1 cellular context compared by ENCODE assay signal in genomic region chr1:4267381-4268261, GRCh38.
TF ChIP-seq lines count a peak whose summit lies in the region.

No MANE protein-coding gene starts in this region.

TF ChIP-seq in HepG2, 621 proteins besides CTCF, POLR2A, EP300 and RAD21 (continued from another document and continues in another):
- peak; percentile 59 for TF ChIP-seq DR1 (CRISPR knock-in tag; IDR thresholded peaks at IDR 0.05)
- peak; percentile 58; the same call in 1 of the 2 replicates for TF ChIP-seq DMAP1 (CRISPR knock-in tag; IDR thresholded peaks at IDR 0.05)
- no peak for TF ChIP-seq E2F5 (CRISPR knock-in tag; conservative IDR thresholded peaks at IDR 0.05)
- TF ChIP-seq ZNF569 (CRISPR knock-in tag; IDR thresholded peaks at IDR 0.05; ENCODE audit: borderline replicate concordance), result no peak
- peak; percentile 99 for TF ChIP-seq HNF1B (CRISPR knock-in tag; IDR thresholded peaks at IDR 0.05)
- no peak for TF ChIP-seq AKNA (CRISPR knock-in tag; IDR thresholded peaks at IDR 0.05; ENCODE audit: borderline replicate concordance)
- TF ChIP-seq ZKSCAN5 (CRISPR knock-in tag; IDR thresholded peaks at IDR 0.05), result no peak
- TF ChIP-seq ZBTB7A (CRISPR knock-in tag; IDR thresholded peaks at IDR 0.05), result peak; percentile 90
- TF ChIP-seq DMTF1 (CRISPR knock-in tag; IDR thresholded peaks at IDR 0.05), result no peak
- TF ChIP-seq MBD4 (IDR thresholded peaks at IDR 0.05; ENCODE audit: borderline replicate concordance, low read length), result no peak
- no peak for TF ChIP-seq NCOA1 (CRISPR knock-in tag; IDR thresholded peaks at IDR 0.05)
- TF ChIP-seq ZNF234 (CRISPR knock-in tag; conservative IDR thresholded peaks at IDR 0.05), result no peak
- no peak for TF ChIP-seq ONECUT2 (CRISPR knock-in tag; IDR thresholded peaks at IDR 0.05)
- TF ChIP-seq ZFP37 (CRISPR knock-in tag; IDR thresholded peaks at IDR 0.05; ENCODE audit: borderline replicate concordance), result no peak
- TF ChIP-seq ZNF777 (CRISPR knock-in tag; IDR thresholded peaks at IDR 0.05), result no peak
- no peak; the same call in 1 of the 2 replicates for TF ChIP-seq DNMT1 (CRISPR knock-in tag; IDR thresholded peaks at IDR 0.05)
- TF ChIP-seq ZNF503 (CRISPR knock-in tag; IDR thresholded peaks at IDR 0.05), result peak; percentile 61; the same call in 1 of the 2 replicates
- TF ChIP-seq THYN1 (CRISPR knock-in tag; IDR thresholded peaks at IDR 0.05; ENCODE audit: borderline replicate concordance, low read depth), result no peak
- TF ChIP-seq CENPT (CRISPR knock-in tag; IDR thresholded peaks at IDR 0.05; ENCODE audit: low read depth), result no peak
- TF ChIP-seq ATF1 (CRISPR knock-in tag; IDR thresholded peaks at IDR 0.05), result no peak
- TF ChIP-seq KAT7 (CRISPR knock-in tag; IDR thresholded peaks at IDR 0.05; ENCODE audit: borderline replicate concordance), result no peak
- TF ChIP-seq MED1 (CRISPR knock-in tag; IDR thresholded peaks at IDR 0.05), result peak; percentile 91
- no peak for TF ChIP-seq ZNF570 (CRISPR knock-in tag; IDR thresholded peaks at IDR 0.05; ENCODE audit: borderline replicate concordance)
- no peak for TF ChIP-seq ZNF841 (CRISPR knock-in tag; IDR thresholded peaks at IDR 0.05; ENCODE audit: borderline replicate concordance)
- TF ChIP-seq ATF7-NPFF (CRISPR knock-in tag; IDR thresholded peaks at IDR 0.05; ENCODE audit: low read depth), result no peak
- no peak for TF ChIP-seq ZNF276 (CRISPR knock-in tag; IDR thresholded peaks at IDR 0.05; ENCODE audit: low read depth)
- 0 out of 2 replicates have a peak, but pooled peaks have one; percentile 59 for TF ChIP-seq BORCS8-MEF2B (CRISPR knock-in tag; IDR thresholded peaks at IDR 0.05)
- TF ChIP-seq RARA (CRISPR knock-in tag; IDR thresholded peaks at IDR 0.05), result peak; percentile 84; the same call in 1 of the 2 replicates
- TF ChIP-seq ZNF260 (CRISPR knock-in tag; IDR thresholded peaks at IDR 0.05; ENCODE audit: borderline replicate concordance, low read depth), result no peak
- TF ChIP-seq NCOA5 (CRISPR knock-in tag; IDR thresholded peaks at IDR 0.05), result no peak
- TF ChIP-seq ZBTB34 (CRISPR knock-in tag; IDR thresholded peaks at IDR 0.05), result 0 out of 2 replicates have a peak, but pooled peaks have one; percentile 34
- TF ChIP-seq ZNF274 (CRISPR knock-in tag; IDR thresholded peaks at IDR 0.05), result no peak
- TF ChIP-seq ZNF768 (CRISPR knock-in tag; IDR thresholded peaks at IDR 0.05), result peak; percentile 86
- peak; percentile 71 for TF ChIP-seq DPF2 (CRISPR knock-in tag; IDR thresholded peaks at IDR 0.05; ENCODE audit: borderline replicate concordance, low read depth)
- TF ChIP-seq KLF6 (CRISPR knock-in tag; IDR thresholded peaks at IDR 0.05), result 0 out of 2 replicates have a peak, but pooled peaks have one; percentile 38
- TF ChIP-seq TEAD2 (CRISPR knock-in tag; IDR thresholded peaks at IDR 0.05), result no peak
- no peak for TF ChIP-seq EZH2 (conservative IDR thresholded peaks at IDR 0.05; ENCODE audit: low read depth, low read length)
- peak; percentile 30; the same call in 1 of the 2 replicates for TF ChIP-seq NR2C2 (CRISPR knock-in tag; IDR thresholded peaks at IDR 0.05; ENCODE audit: borderline replicate concordance)
- peak; percentile 64; the same call in 1 of the 2 replicates for TF ChIP-seq TFDP1 (CRISPR knock-in tag; IDR thresholded peaks at IDR 0.05; ENCODE audit: borderline replicate concordance)
- TF ChIP-seq ZNF136 (CRISPR knock-in tag; IDR thresholded peaks at IDR 0.05; ENCODE audit: low read depth), result no peak
- peak; percentile 42; the same call in 1 of the 2 replicates for TF ChIP-seq ZBED4 (CRISPR knock-in tag; IDR thresholded peaks at IDR 0.05; ENCODE audit: borderline replicate concordance)
